10 cellular contexts compared by ENCODE assay signal in the genomic region with DNA sequence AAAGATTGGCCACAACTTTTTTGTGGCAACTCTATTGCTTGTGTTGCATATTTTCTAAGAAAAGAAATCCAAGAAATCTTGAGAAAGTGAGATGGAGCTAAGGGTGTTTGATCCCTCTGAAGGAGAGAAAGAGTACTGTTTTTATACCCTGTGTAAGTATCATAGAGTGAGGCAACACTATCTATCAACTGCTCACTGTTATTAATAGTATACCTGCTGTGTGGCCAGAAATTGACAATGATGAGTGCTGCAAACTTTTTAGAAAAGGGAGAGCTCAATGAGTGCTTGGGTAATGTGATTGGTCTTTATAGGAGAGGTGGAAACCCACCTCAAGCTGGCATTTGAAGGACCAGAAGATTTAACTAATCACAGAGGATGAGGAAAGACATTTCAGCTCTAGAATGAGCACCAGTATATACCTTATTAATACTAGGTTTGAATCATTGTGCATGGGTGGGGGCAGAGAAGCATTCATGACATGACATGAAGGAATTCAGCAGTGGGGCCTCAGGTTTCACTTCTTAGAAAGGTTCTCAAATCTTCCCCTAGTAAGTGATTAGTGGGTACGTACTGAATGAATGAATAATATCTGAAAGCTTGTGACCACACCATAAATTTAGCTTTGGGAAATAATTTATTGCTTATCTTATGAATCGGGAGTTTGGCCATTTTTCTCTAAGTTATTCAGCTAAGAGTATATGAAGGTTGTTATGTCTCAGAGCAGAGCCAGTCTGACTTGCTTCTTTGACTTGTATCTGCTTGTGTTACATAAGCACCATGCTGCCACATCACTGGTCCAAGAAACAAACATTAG.
DNase-seq lines count a peak whose midpoint lies in the region; ATAC-seq, FAIRE-seq and TF ChIP-seq lines count a peak whose summit lies in the region.
"Had no signal": no experiment of that assay in that cellular context is flagged by ENCODE, and none has a peak within 500 bp of the region (broad histone marks: within the 10 kb centered on the region; RNA-seq: fewer than 3 reads in every experiment).

No MANE protein-coding gene starts in this region.

- no peak for TF ChIP-seq CTCF in GM13977 (IDR thresholded peaks at IDR 0.05; ENCODE audit: extremely low read depth, insufficient read depth, missing control alignments)
- TF ChIP-seq CTCF in pancreas (IDR thresholded peaks at IDR 0.05) = no peak

- ATAC-seq in GM18498 (IDR thresholded peaks at IDR 0.05; ENCODE audit: unreplicated experiment) = peak; percentile 77
- ATAC-seq in GM21381 (IDR thresholded peaks at IDR 0.05; ENCODE audit: unreplicated experiment) = peak; percentile 80
- peak; percentile 84 for ATAC-seq in HG03378 (IDR thresholded peaks at IDR 0.05; ENCODE audit: unreplicated experiment)
- no peak for ATAC-seq in pancreas

- H3K4me3 ChIP-seq in pancreas = no peak overlapping the region

- in situ Hi-C loops in GM13977 (cut with MboI; ENCODE audit: low pct_unique_long_range_greater_than_20kb, low sequenced_read_pairs, unreplicated experiment) = no loop called here

- peak overlapping the region; percentile 43 for H3K27ac ChIP-seq in epithelial cell of prostate
- no peak overlapping the region for H3K27ac ChIP-seq in pancreas

- H3K27me3 ChIP-seq in pancreas = no peaks in the 10 kb centered on the region

- H3K4me1 ChIP-seq in pancreas = no peaks in the 10 kb centered on the region

- peak; percentile 74 for DNase-seq in epithelial cell of prostate (ENCODE audit: low read depth, low spot score)
- no peak for DNase-seq in GM13977 (ENCODE audit: low spot score)
- DNase-seq in NCI-H187 (lab: John Stamatoyannopoulos, UW) = no peak
- DNase-seq in pancreas = no peak
- DNase-seq in AG08396 (ENCODE audit: low spot score) = no peak
- DNase-seq: activated CD4-positive, alpha-beta T cell treated with anti-CD3 and anti-CD28 coated beads for 1 hour; NCI-H1417 had no signal

- no peaks in the 10 kb centered on the region for H3K9me3 ChIP-seq in pancreas

- WGBS in pancreas, 2 donors = 64 to 67% methylated on average over 2 of the region's 2 CpGs

- H3K36me3 ChIP-seq in pancreas = no peaks in the 10 kb centered on the region

- intact Hi-C loops in pancreas (cut with DNase I) = no loop called here

- no peak for FAIRE-seq in pancreas (lab: Jason Lieb, UNC)

Comparison
In these comparisons a context has a peak if more than half of its experiments do, and no peak if none do; other contexts are left out.
1. ATAC-seq: peak in GM18498 (single experiment), GM21381 (single experiment) and HG03378 (single experiment); none in pancreas (0 of 4).